Comparison of ENCODE assay signal across 13 cellular contexts in the genomic region with DNA sequence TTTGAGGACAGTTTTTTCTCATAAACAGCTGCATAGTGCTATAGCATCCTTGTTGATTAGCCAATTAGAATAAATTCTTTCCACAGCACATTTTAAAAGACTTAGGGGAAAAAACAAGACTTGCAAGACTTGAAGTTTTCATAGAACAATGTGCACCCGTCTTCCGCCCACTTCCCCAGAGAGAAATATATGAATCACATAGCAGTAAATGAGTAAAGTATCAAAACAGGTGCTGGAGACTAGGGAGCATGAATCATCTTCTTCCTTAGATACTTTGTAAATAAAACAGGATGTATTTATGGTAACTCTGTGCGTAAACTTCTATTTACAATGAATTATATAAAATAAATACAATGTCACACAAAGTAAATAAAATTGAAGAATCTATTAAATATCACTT.
DNase-seq lines count a peak whose midpoint lies in the region; ATAC-seq and TF ChIP-seq lines count a peak whose summit lies in the region.
"Had no signal": no experiment of that assay in that cellular context is flagged by ENCODE, and none has a peak within 500 bp of the region (broad histone marks: within the 10 kb centered on the region; RNA-seq: fewer than 3 reads in every experiment).

No MANE protein-coding gene starts in this region.

- H3K27me3 ChIP-seq in esophagus squamous epithelium: peaks cover 0 to 2% (median 0%) of the 10 kb centered on the region in 4 donors
- peaks cover 0 to 5% (median 3%) of the 10 kb centered on the region in 3 donors for H3K27me3 ChIP-seq in psoas muscle (ENCODE audit: insufficient read depth in 3 of 3, low read length in 2 of 3)
- H3K27me3 ChIP-seq in MM.1S (replicated peaks; ENCODE audit: insufficient read depth, low read length): no peaks in the 10 kb centered on the region

- H3K36me3 ChIP-seq in esophagus squamous epithelium: no peaks in the 10 kb centered on the region
- no peaks in the 10 kb centered on the region for H3K36me3 ChIP-seq in psoas muscle (ENCODE audit: insufficient read depth in 1 of 2, low read depth in 1 of 2)
- H3K36me3 ChIP-seq in MM.1S (replicated peaks; ENCODE audit: insufficient read depth, low read length): no peaks in the 10 kb centered on the region

- ATAC-seq in psoas muscle (peak in 1 of 4 donors; percentile 35), GM21786 (IDR thresholded peaks at IDR 0.05; ENCODE audit: unreplicated experiment) (no peak)
- ATAC-seq: GM12878, right cardiac atrium had no signal

- DNase-seq in ELR (ENCODE audit: low read depth) (peak; percentile 91), RWPE1 (ENCODE audit: low spot score) (peak; percentile 75), esophagus squamous epithelium (lab: John Stamatoyannopoulos, UW) (no peak), psoas muscle (no peak), SK-N-DZ (ENCODE audit: low spot score) (no peak), MM.1S (no peak), T1000 (lab: John Stamatoyannopoulos, UW) (no peak)
- DNase-seq: effector CD8-positive, alpha-beta T cell; midbrain; NCI-H187 treated with DMSO at 0.1 percent for 48 hours; right cardiac atrium had no signal

- no peaks in the 10 kb centered on the region for H3K79me2 ChIP-seq in MM.1S (ENCODE audit: low read length)

- intact Hi-C loops in esophagus squamous epithelium (cut with DNase I) (no loop called here), psoas muscle (cut with DNase I) (no loop called here)

- no peaks in the 10 kb centered on the region for H3K9me2 ChIP-seq in MM.1S (replicated peaks; ENCODE audit: insufficient read depth, low read length)

- POLR2A ChIA-PET in RWPE1 (lab: Yijun Ruan, JAX; ENCODE audit: low non-redundant PET): no interaction called here

- no peak overlapping the region for H2AFZ ChIP-seq in MM.1S (ENCODE audit: low read length)

- H3K27ac ChIP-seq in RWPE1 (no peak overlapping the region), esophagus squamous epithelium (peak overlapping the region in 3 of 4 donors; percentile 2 to 47 (median 13)), psoas muscle (peak overlapping the region; percentile 36), MM.1S (ENCODE audit: low read length) (no peak overlapping the region)

- peaks cover 3 to 21% (median 5%) of the 10 kb centered on the region in 3 donors for H3K4me1 ChIP-seq in esophagus squamous epithelium
- H3K4me1 ChIP-seq in psoas muscle: peaks cover 12% of the 10 kb centered on the region
- H3K4me1 ChIP-seq in MM.1S (ENCODE audit: low read length): no peaks in the 10 kb centered on the region

- H3F3A ChIP-seq in MM.1S (ENCODE audit: insufficient read depth, low read length): no peaks in the 10 kb centered on the region

- no peak for TF ChIP-seq POLR2A in esophagus squamous epithelium (IDR thresholded peaks at IDR 0.05)

- no peak overlapping the region for H3K4me2 ChIP-seq in MM.1S (ENCODE audit: low read depth, low read length)

- no peak overlapping the region for H3K9ac ChIP-seq in MM.1S (ENCODE audit: low read length)

- H3K4me3 ChIP-seq in esophagus squamous epithelium (no peak overlapping the region), psoas muscle (no peak overlapping the region), MM.1S (ENCODE audit: low read length) (no peak overlapping the region)
- H3K4me3 ChIP-seq: GM12878 had no signal

- no peaks in the 10 kb centered on the region for H3K9me3 ChIP-seq in esophagus squamous epithelium
- H3K9me3 ChIP-seq in psoas muscle: no peaks in the 10 kb centered on the region
- no peaks in the 10 kb centered on the region for H3K9me3 ChIP-seq in MM.1S (replicated peaks; ENCODE audit: insufficient read depth, low read length)

- TF ChIP-seq CTCF in RWPE1 (conservative IDR thresholded peaks at IDR 0.05; ENCODE audit: low read depth) (no peak), esophagus squamous epithelium (IDR thresholded peaks at IDR 0.05) (no peak), psoas muscle (IDR thresholded peaks at IDR 0.05) (no peak), MM.1S (IDR thresholded peaks at IDR 0.05; ENCODE audit: low read length) (no peak)

- H4K20me1 ChIP-seq in MM.1S (ENCODE audit: insufficient read depth, low read length): no peaks in the 10 kb centered on the region

- WGBS in esophagus squamous epithelium, 2 donors: 41 to 63% methylated on average over 3 of the region's 3 CpGs
- 57 to 60% (median 58%) methylated on average over 3 of the region's 3 CpGs for WGBS in psoas muscle, 3 donors

- CTCF ChIA-PET in RWPE1 (lab: Yijun Ruan, JAX): no interaction called here

Comparison
In these comparisons a context has a peak if more than half of its experiments do, and no peak if none do; other contexts are left out.
1. DNase-seq: peak in ELR (single experiment) and RWPE1 (single experiment); none in esophagus squamous epithelium (single experiment), psoas muscle (0 of 2), SK-N-DZ (single experiment), MM.1S (single experiment) and T1000 (single experiment).
2. H3K27ac ChIP-seq: peak in esophagus squamous epithelium (3 of 4) and psoas muscle (single experiment); none in RWPE1 (single experiment) and MM.1S (single experiment).